In the genomic region with DNA sequence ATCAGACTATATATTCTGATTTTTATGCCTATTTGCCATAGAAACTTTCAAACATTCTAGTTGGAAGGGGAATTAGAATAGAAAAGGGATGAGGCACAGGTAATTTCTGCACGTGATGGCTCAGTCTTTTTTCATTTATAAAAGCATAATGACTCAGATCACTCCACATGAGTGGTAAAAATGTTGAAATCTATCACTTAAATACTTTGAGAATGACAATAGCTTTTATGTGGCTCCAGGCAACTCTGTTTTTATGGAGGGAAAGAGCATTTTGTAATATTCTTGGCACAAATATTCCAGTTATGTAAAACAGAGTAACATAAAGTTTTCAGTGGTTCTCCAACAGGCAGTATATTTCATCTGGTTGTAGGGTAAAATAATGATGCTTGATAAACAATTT, we compare ENCODE assay signal across 2 cellular contexts.
TF ChIP-seq lines count a peak whose summit lies in the region.

No MANE protein-coding gene starts in this region.

TF ChIP-seq in A549, 52 proteins besides CTCF, POLR2A, EP300 and RAD21:
- TF ChIP-seq FOSL2 (IDR thresholded peaks at IDR 0.05) (no peak), FOSL2 (CRISPR knock-in tag; IDR thresholded peaks at IDR 0.05) (0 out of 2 replicates have a peak, but pooled peaks have one; percentile 8), ZNF302 (CRISPR knock-in tag; IDR thresholded peaks at IDR 0.05) (no peak), EHF (CRISPR knock-in tag; IDR thresholded peaks at IDR 0.05) (no peak)

TF ChIP-seq in SK-N-SH, 30 proteins besides CTCF, POLR2A, EP300 and RAD21:
- TF ChIP-seq CHD2 (IDR thresholded peaks at IDR 0.05; ENCODE audit: low read length, partially characterized antibody) (no peak), JUND (IDR thresholded peaks at IDR 0.05) (peak; percentile 59), TCF12 (IDR thresholded peaks at IDR 0.05) (peak; percentile 37; the same call in 1 of the 2 replicates), RXRA (IDR thresholded peaks at IDR 0.05; ENCODE audit: borderline replicate concordance, low read depth) (no peak), TEAD4 (IDR thresholded peaks at IDR 0.05; ENCODE audit: borderline replicate concordance, insufficient read depth) (0 out of 2 replicates have a peak, but pooled peaks have one; percentile 53), FOSL2 (IDR thresholded peaks at IDR 0.05; ENCODE audit: borderline replicate concordance, low read depth) (peak; percentile 41; the same call in 1 of the 2 replicates)
- TF ChIP-seq, protein P1, sequence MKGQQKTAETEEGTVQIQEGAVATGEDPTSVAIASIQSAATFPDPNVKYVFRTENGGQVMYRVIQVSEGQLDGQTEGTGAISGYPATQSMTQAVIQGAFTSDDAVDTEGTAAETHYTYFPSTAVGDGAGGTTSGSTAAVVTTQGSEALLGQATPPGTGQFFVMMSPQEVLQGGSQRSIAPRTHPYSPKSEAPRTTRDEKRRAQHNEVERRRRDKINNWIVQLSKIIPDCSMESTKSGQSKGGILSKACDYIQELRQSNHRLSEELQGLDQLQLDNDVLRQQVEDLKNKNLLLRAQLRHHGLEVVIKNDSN (IDR thresholded peaks at IDR 0.05; ENCODE audit: borderline replicate concordance, low read depth), result no peak
- TF ChIP-seq, protein P2, sequence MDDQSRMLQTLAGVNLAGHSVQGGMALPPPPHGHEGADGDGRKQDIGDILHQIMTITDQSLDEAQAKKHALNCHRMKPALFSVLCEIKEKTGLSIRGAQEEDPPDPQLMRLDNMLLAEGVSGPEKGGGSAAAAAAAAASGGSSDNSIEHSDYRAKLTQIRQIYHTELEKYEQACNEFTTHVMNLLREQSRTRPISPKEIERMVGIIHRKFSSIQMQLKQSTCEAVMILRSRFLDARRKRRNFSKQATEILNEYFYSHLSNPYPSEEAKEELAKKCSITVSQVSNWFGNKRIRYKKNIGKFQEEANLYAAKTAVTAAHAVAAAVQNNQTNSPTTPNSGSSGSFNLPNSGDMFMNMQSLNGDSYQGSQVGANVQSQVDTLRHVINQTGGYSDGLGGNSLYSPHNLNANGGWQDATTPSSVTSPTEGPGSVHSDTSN (IDR thresholded peaks at IDR 0.05), result peak; percentile 38
- TF ChIP-seq, protein P3, sequence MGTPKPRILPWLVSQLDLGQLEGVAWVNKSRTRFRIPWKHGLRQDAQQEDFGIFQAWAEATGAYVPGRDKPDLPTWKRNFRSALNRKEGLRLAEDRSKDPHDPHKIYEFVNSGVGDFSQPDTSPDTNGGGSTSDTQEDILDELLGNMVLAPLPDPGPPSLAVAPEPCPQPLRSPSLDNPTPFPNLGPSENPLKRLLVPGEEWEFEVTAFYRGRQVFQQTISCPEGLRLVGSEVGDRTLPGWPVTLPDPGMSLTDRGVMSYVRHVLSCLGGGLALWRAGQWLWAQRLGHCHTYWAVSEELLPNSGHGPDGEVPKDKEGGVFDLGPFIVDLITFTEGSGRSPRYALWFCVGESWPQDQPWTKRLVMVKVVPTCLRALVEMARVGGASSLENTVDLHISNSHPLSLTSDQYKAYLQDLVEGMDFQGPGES (IDR thresholded peaks at IDR 0.05; ENCODE audit: low read depth, low read length), result no peak
TF ChIP-seq in SK-N-SH: peak in this region for 5.
